23 cellular contexts compared by ENCODE assay signal in genomic region chr15:39304931-39305728, GRCh38.
"Had no signal": no experiment of that assay in that cellular context is flagged by ENCODE, and none has a peak within 500 bp of the region (broad histone marks: within the 10 kb centered on the region; RNA-seq: fewer than 3 reads in every experiment).

No MANE protein-coding gene starts in this region.

- H3K4me1 Mint-ChIP-seq: activated CD4-positive, alpha-beta T cell treated with anti-CD3 and anti-CD28 coated beads, Interleukin-2, amount 10 ng/mL, durations not matched to agents 7 days and 5 days; activated naive CD4-positive, alpha-beta T cell treated with anti-CD3 and anti-CD28 coated beads, Interleukin-2, amount 50 U/mL, for 24 hours; nephron had no signal

- H3K4me3 Mint-ChIP-seq: activated CD4-positive, alpha-beta T cell treated with anti-CD3 and anti-CD28 coated beads, Interleukin-2, amount 10 ng/mL, durations not matched to agents 7 days and 5 days; activated CD8-positive, alpha-beta T cell treated with anti-CD3 and anti-CD28 coated beads, Interleukin-2, amount 10 ng/mL, durations not matched to agents 7 days and 5 days; activated naive CD4-positive, alpha-beta T cell treated with anti-CD3 and anti-CD28 coated beads, Interleukin-2, amount 50 U/mL, for 24 hours; brain; dendritic cell treated with granulocyte-macrophage colony-stimulating factor and Interleukin-4, amounts not matched to agents 40 ng/mL and 50 ng/mL, for 4 days; nephron had no signal

- H3K36me3 Mint-ChIP-seq: activated naive CD4-positive, alpha-beta T cell treated with anti-CD3 and anti-CD28 coated beads, Interleukin-2, amount 50 U/mL, for 24 hours; brain had no signal

- H3K9me3 Mint-ChIP-seq: activated CD4-positive, alpha-beta T cell treated with anti-CD3 and anti-CD28 coated beads, Interleukin-2, amount 10 ng/mL, durations not matched to agents 7 days and 5 days; activated naive CD4-positive, alpha-beta T cell treated with anti-CD3 and anti-CD28 coated beads, Interleukin-2, amount 50 U/mL, for 24 hours; dendritic cell treated with granulocyte-macrophage colony-stimulating factor and Interleukin-4, amounts not matched to agents 40 ng/mL and 50 ng/mL, for 4 days had no signal

- H3K27ac ChIP-seq: heart right ventricle, left lung, thoracic aorta, upper lobe of left lung, WERI-Rb-1 had no signal

- DNase-seq: activated CD4-positive, alpha-beta T cell treated with anti-CD3 and anti-CD28 coated beads, Interleukin-2, amount 10 ng/mL, durations not matched to agents 7 days and 5 days; activated CD4-positive, CD25-positive, alpha-beta regulatory T cell treated with anti-CD3 and anti-CD28 coated beads, Interleukin-2, amount 50 U/mL, for 72 hours; activated CD8-positive, alpha-beta T cell treated with anti-CD3 and anti-CD28 coated beads, Interleukin-2, amount 10 ng/mL, durations not matched to agents 7 days and 5 days; activated gamma-delta T cell treated with Interleukin-2 at 50 U/mL for 16 hours; activated T-cell treated with anti-CD3 and anti-CD28 coated beads, Interleukin-2, amount 50 U/mL, for 1 hour; anterior cingulate cortex; effector CD4-positive, alpha-beta T cell; heart right ventricle; left lung; posterior cingulate gyrus; sigmoid colon; stimulated activated CD4-positive, alpha-beta T cell treated with anti-CD3 and anti-CD28 coated beads, Interleukin-2, amount 100 ng/mL, for 48 hours; stimulated activated naive CD4-positive, alpha-beta T cell; T-helper 1 cell; upper lobe of left lung; WERI-Rb-1 had no signal

- H3K9me3 ChIP-seq: left lung, sigmoid colon, thoracic aorta, upper lobe of left lung had no signal

- ATAC-seq: activated CD8-positive, alpha-beta T cell treated with anti-CD3 and anti-CD28 coated beads, Interleukin-2, amount 10 ng/mL, durations not matched to agents 7 days and 5 days; esophagus mucosa; heart right ventricle; left lung had no signal

- H3K4me3 ChIP-seq: heart right ventricle, left lung, lung, sigmoid colon, thoracic aorta, upper lobe of left lung had no signal

- H3K27ac Mint-ChIP-seq: activated CD4-positive, alpha-beta T cell treated with anti-CD3 and anti-CD28 coated beads, Interleukin-2, amount 10 ng/mL, durations not matched to agents 7 days and 5 days; activated CD8-positive, alpha-beta T cell treated with anti-CD3 and anti-CD28 coated beads, Interleukin-2, amount 10 ng/mL, durations not matched to agents 7 days and 5 days; activated naive CD4-positive, alpha-beta T cell treated with anti-CD3 and anti-CD28 coated beads, Interleukin-2, amount 50 U/mL, for 24 hours; dendritic cell treated with granulocyte-macrophage colony-stimulating factor and Interleukin-4, amounts not matched to agents 40 ng/mL and 50 ng/mL, for 4 days; nephron had no signal

- H3K27me3 ChIP-seq: sigmoid colon, upper lobe of left lung had no signal
